Comparison of ENCODE assay signal across 10 cellular contexts in genomic region chr6:105346052-105346451, GRCh38. TPM values are rescaled to one million over a fixed set of nuclear protein-coding genes. Genes with fewer than 3 reads are reported as not detected.
DNase-seq lines count a peak whose midpoint lies in the region; ATAC-seq, FAIRE-seq and TF ChIP-seq lines count a peak whose summit lies in the region.
"Had no signal": no experiment of that assay in that cellular context is flagged by ENCODE, and none has a peak within 500 bp of the region (broad histone marks: within the 10 kb centered on the region; RNA-seq: fewer than 3 reads in every experiment).

No MANE protein-coding gene starts in this region.

- H3K27me3 ChIP-seq in gastroesophageal sphincter, result no peaks in the 10 kb centered on the region
- no peaks in the 10 kb centered on the region for H3K27me3 ChIP-seq in stomach
- H3K27me3 ChIP-seq: body of pancreas had no signal

- H3K27ac Mint-ChIP-seq in activated T-helper 17 cell treated with anti-CD3 and anti-CD28 coated beads, Interleukin-2, amount 50 U/mL, for 72 hours, result peak overlapping the region; percentile 20
- H3K27ac Mint-ChIP-seq in progenitor cell of endocrine pancreas, result peak overlapping the region; percentile 50

- TF ChIP-seq POLR2A in gastroesophageal sphincter (IDR thresholded peaks at IDR 0.05), result no peak
- no peak for TF ChIP-seq POLR2A in stomach (IDR thresholded peaks at IDR 0.05)

- H3K36me3 Mint-ChIP-seq in activated T-helper 17 cell treated with anti-CD3 and anti-CD28 coated beads, Interleukin-2, amount 50 U/mL, for 72 hours (ENCODE audit: low read depth), result peaks cover 84% of the 10 kb centered on the region
- H3K36me3 Mint-ChIP-seq in progenitor cell of endocrine pancreas (ENCODE audit: insufficient read depth), result peaks cover 29% of the 10 kb centered on the region

- H3K9me3 ChIP-seq in gastroesophageal sphincter (no peaks in the 10 kb centered on the region), stomach (no peaks in the 10 kb centered on the region)
- H3K9me3 ChIP-seq: body of pancreas had no signal

- H3K4me3 Mint-ChIP-seq in activated T-helper 17 cell treated with anti-CD3 and anti-CD28 coated beads, Interleukin-2, amount 50 U/mL, for 72 hours, result no peak overlapping the region
- H3K4me3 Mint-ChIP-seq in progenitor cell of endocrine pancreas (ENCODE audit: low read depth), result no peak overlapping the region

- FAIRE-seq in urothelium cell line (lab: Jason Lieb, UNC), result no peak

- no peaks in the 10 kb centered on the region for H3K9me3 Mint-ChIP-seq in activated T-helper 17 cell treated with anti-CD3 and anti-CD28 coated beads, Interleukin-2, amount 50 U/mL, for 72 hours
- peaks cover 3% of the 10 kb centered on the region for H3K9me3 Mint-ChIP-seq in progenitor cell of endocrine pancreas (ENCODE audit: low read depth)

- DNase-seq in GM04503 (ENCODE audit: low read depth) (peak; percentile 54), progenitor cell of endocrine pancreas (ENCODE audit: low spot score, unreplicated experiment) (no peak), Ammon's horn (ENCODE audit: low spot score) (no peak), urothelium cell line (ENCODE audit: low spot score) (no peak), stomach (no peak)
- DNase-seq: body of pancreas, KG1 had no signal

- TF ChIP-seq CTCF in gastroesophageal sphincter (IDR thresholded peaks at IDR 0.05), result no peak
- TF ChIP-seq CTCF in progenitor cell of endocrine pancreas (IDR thresholded peaks at IDR 0.05; ENCODE audit: unreplicated experiment), result no peak
- no peak for TF ChIP-seq CTCF in stomach (IDR thresholded peaks at IDR 0.05)

- H3K4me1 Mint-ChIP-seq in activated T-helper 17 cell treated with anti-CD3 and anti-CD28 coated beads, Interleukin-2, amount 50 U/mL, for 72 hours, result peaks cover 5% of the 10 kb centered on the region
- peaks cover 7% of the 10 kb centered on the region for H3K4me1 Mint-ChIP-seq in progenitor cell of endocrine pancreas (ENCODE audit: low read depth)

- no peaks in the 10 kb centered on the region for H3K27me3 Mint-ChIP-seq in activated T-helper 17 cell treated with anti-CD3 and anti-CD28 coated beads, Interleukin-2, amount 50 U/mL, for 72 hours
- H3K27me3 Mint-ChIP-seq in progenitor cell of endocrine pancreas, result no peaks in the 10 kb centered on the region

- H3K4me3 ChIP-seq in gastroesophageal sphincter (no peak overlapping the region), stomach (no peak overlapping the region)
- H3K4me3 ChIP-seq: body of pancreas had no signal

- ATAC-seq in activated T-helper 17 cell treated with anti-CD3 and anti-CD28 coated beads, Interleukin-2, amount 50 U/mL, for 72 hours (replicated peaks), result peak; percentile 37
- ATAC-seq in gastroesophageal sphincter, result no peak
- no peak for ATAC-seq in HG02884 (IDR thresholded peaks at IDR 0.05; ENCODE audit: unreplicated experiment)
- ATAC-seq: body of pancreas had no signal

- 14 to 19% methylated on average over 3 of the region's 3 CpGs for WGBS in gastroesophageal sphincter (ENCODE audit: low coverage in 1 of 2), 2 donors
- WGBS in stomach, 5 donors, result 42 to 59% (median 55%) methylated on average over 3 of the region's 3 CpGs

- TF ChIP-seq EP300 in gastroesophageal sphincter (IDR thresholded peaks at IDR 0.05), result no peak
- no peak for TF ChIP-seq EP300 in stomach (IDR thresholded peaks at IDR 0.05)

- H3K36me3 ChIP-seq in gastroesophageal sphincter, result peaks cover 0 to 28% of the 10 kb centered on the region in 2 donors
- H3K36me3 ChIP-seq in stomach, result peaks cover 0 to 41% (median 36%) of the 10 kb centered on the region in 4 donors

- H3K4me1 ChIP-seq in gastroesophageal sphincter (peaks cover 0 to 18% (median 0%) of the 10 kb centered on the region in 3 donors), stomach (peaks cover 0 to 9% (median 3%) of the 10 kb centered on the region in 4 donors)
- H3K4me1 ChIP-seq: body of pancreas had no signal

- H3K27ac ChIP-seq in gastroesophageal sphincter (peak overlapping the region; percentile 29 to 56 (median 52)), stomach (no peak overlapping the region)

- intact Hi-C loops in stomach (cut with DNase I; ENCODE audit: low total_unique reads), result no loop called here

RNA-seq across cellular contexts. Expression of gene PREP, which starts 56.8 kb away (rescaled TPM):
- total RNA-seq in activated T-helper 17 cell treated with anti-CD3 and anti-CD28 coated beads, Interleukin-2, amount 50 U/mL, for 72 hours, result 10 to 100 TPM; 32.3 to 50.2 TPM
- total RNA-seq in gastroesophageal sphincter (10 to 100 TPM; 13.9 to 19.8 (median 17.4) TPM), progenitor cell of endocrine pancreas (42.8 and 43.3 TPM in 2 replicates), stomach (10 to 100 TPM; 12.8 to 53.3 (median 37.1) TPM)
- polyA plus RNA-seq in stomach, result 10 to 100 TPM; 11.0 to 17.9 (median 13.2) TPM

Comparison
In these comparisons a context has a peak if more than half of its experiments do, and no peak if none do; other contexts are left out.
1. H3K27ac ChIP-seq: peak in gastroesophageal sphincter (4 of 4); none in stomach (0 of 5).